27 cellular contexts compared by ENCODE assay signal in the genomic region with DNA sequence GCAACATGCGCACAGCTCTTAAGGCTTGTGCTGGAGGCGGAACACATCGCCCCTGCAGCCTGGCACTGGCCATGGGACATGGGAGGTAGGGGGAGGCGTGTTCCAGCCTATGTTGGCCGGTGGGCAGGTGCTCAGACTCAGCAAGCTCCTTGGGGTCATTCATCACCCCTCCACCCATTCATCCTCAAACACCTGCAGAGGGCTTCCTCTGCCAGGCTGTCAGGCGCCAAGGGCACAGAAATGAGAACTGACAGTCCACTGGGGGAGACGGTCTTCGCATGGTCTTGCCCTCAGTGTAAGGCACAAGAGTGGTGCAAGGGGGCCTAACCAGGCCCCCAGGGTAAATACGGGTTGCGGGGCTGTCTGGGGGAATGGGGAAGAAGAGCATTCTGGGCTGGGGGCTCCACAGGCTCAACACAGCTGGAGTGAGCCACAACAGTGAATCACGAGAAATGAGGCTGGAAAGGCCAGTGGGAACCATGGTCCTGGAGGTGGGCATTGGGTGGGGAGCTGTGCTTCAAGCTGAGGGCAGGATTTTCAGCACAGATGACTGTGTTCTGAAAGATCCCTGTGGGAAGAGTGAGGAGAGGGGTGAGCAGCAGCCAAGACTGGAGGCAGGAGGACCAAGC. TPM values are rescaled to one million over a fixed set of nuclear protein-coding genes. Genes with fewer than 3 reads are reported as not detected.
A peak's percentile ranks its signal among the peaks of the same experiment; 100 is the strongest.
DNase-seq lines count a peak whose midpoint lies in the region; ATAC-seq and TF ChIP-seq lines count a peak whose summit lies in the region.
"Had no signal": no experiment of that assay in that cellular context is flagged by ENCODE, and none has a peak within 500 bp of the region (broad histone marks: within the 10 kb centered on the region; RNA-seq: fewer than 3 reads in every experiment).

No MANE protein-coding gene starts in this region.

- no peak overlapping the region for H3K9ac ChIP-seq in IMR-90 (ENCODE audit: low read depth, low read length)
- H3K9ac ChIP-seq in neuronal stem cell (ENCODE audit: low read depth, low read length, poor library complexity) = no peak overlapping the region
- H3K9ac ChIP-seq: BLaER1 had no signal

- POLR2A ChIA-PET in IMR-90 (lab: Charles Lee; ENCODE audit: unreplicated experiment) = no interaction called here

- H2BK5ac ChIP-seq in IMR-90 (ENCODE audit: low read depth, low read length, poor library complexity, severe bottlenecking) (no peak overlapping the region), neuronal stem cell (ENCODE audit: low read length) (no peak overlapping the region)

- in situ Hi-C loops in IMR-90 (cut with MboI; ENCODE audit: low sequenced_read_pairs) = no loop called here

- H2BK120ac ChIP-seq in IMR-90 (ENCODE audit: low read depth, low read length) (no peak overlapping the region), neuronal stem cell (ENCODE audit: low read depth, low read length) (no peak overlapping the region)

- intact Hi-C loops in IMR-90 (cut with micrococcal nuclease) (no loop called here), dorsolateral prefrontal cortex (cut with DNase I) (no loop called here)

- H3K79me1 ChIP-seq in IMR-90 (ENCODE audit: low read depth in 1 of 2, low read length in 2 of 2) (peaks cover 4 to 64% of the 10 kb centered on the region in 2 experiments), neuronal stem cell (ENCODE audit: low read depth, low read length) (peaks cover 4% of the 10 kb centered on the region)

- H3K56ac ChIP-seq in IMR-90 (ENCODE audit: extremely low read depth, insufficient read depth, low read length) = no peak overlapping the region

- H3K4me1 ChIP-seq in IMR-90 (ENCODE audit: control insufficient read depth, insufficient read depth, low read length) (peaks cover 18% of the 10 kb centered on the region), neuronal stem cell (ENCODE audit: control insufficient read depth in 2 of 2, insufficient read depth in 1 of 2, low read depth in 1 of 2, low read length in 2 of 2) (peaks cover 14 to 15% of the 10 kb centered on the region in 2 donors)
- H3K4me1 ChIP-seq: Caco-2, foreskin keratinocyte had no signal

- TF ChIP-seq CTCF in IMR-90 (conservative IDR thresholded peaks at IDR 0.05; ENCODE audit: low read depth, low read length) (no peak), WERI-Rb-1 (IDR thresholded peaks at IDR 0.05; ENCODE audit: low read depth, low read length) (no peak), dorsolateral prefrontal cortex (IDR thresholded peaks at IDR 0.05 in 54 of 56, conservative IDR thresholded peaks at IDR 0.05 in 2 of 56; ENCODE audit: low read depth in 1 of 56, partially characterized antibody in 56 of 56) (no peak)

- peaks cover 14% of the 10 kb centered on the region; the same call in 1 of the 2 replicates for H3K9me1 ChIP-seq in IMR-90 (ENCODE audit: insufficient read depth, low read length)

- dilution Hi-C loops in IMR-90 (cut with HindIII; ENCODE audit: low sequenced_read_pairs, unreplicated experiment) = no loop called here

- H3K14ac ChIP-seq in IMR-90 (replicated peaks; ENCODE audit: low read depth, low read length) = no peak overlapping the region
- H3K14ac ChIP-seq in neuronal stem cell (ENCODE audit: low read length) = no peak overlapping the region

- H3K36me3 ChIP-seq in IMR-90 (ENCODE audit: control insufficient read depth, insufficient read depth, low read length) = peaks cover 71% of the 10 kb centered on the region
- peaks cover 13% of the 10 kb centered on the region for H3K36me3 ChIP-seq in WERI-Rb-1
- H3K36me3 ChIP-seq in neuronal stem cell (replicated peaks in 1 of 2; ENCODE audit: control insufficient read depth in 2 of 2, insufficient read depth in 2 of 2, low read length in 2 of 2) = peaks cover 10 to 66% of the 10 kb centered on the region in 2 donors

- no peak overlapping the region for H3K4me3 ChIP-seq in IMR-90 (ENCODE audit: insufficient read depth, low read depth, low read length)
- H3K4me3 ChIP-seq in WERI-Rb-1 (ENCODE audit: low read depth, low read length) = no peak overlapping the region
- no peak overlapping the region for H3K4me3 ChIP-seq in neuronal stem cell (ENCODE audit: low read length in 2 of 2)
- H3K4me3 ChIP-seq in dorsolateral prefrontal cortex = no peak overlapping the region
- H3K4me3 ChIP-seq: BLaER1, left ventricle myocardium inferior, psoas muscle, SK-N-MC, tibial artery had no signal

- no peak overlapping the region for H2BK20ac ChIP-seq in IMR-90 (ENCODE audit: low read depth, low read length)

- no peak overlapping the region for H4K91ac ChIP-seq in IMR-90 (ENCODE audit: insufficient read depth, low read depth, low read length)
- H4K91ac ChIP-seq in neuronal stem cell (ENCODE audit: low read depth, low read length, poor library complexity) = no peak overlapping the region

- TF ChIP-seq RAD21 in IMR-90 (IDR thresholded peaks at IDR 0.05; ENCODE audit: low read length) = no peak

- H2AK9ac ChIP-seq in IMR-90 (replicated peaks; ENCODE audit: low read depth, low read length, poor library complexity) = no peak overlapping the region

- CTCF ChIA-PET in IMR-90 (lab: Yijun Ruan, JAX) = no interaction called here

- no peak for ATAC-seq in IMR-90 (ENCODE audit: low read depth)
- ATAC-seq in GM18907 (IDR thresholded peaks at IDR 0.05; ENCODE audit: unreplicated experiment) = no peak
- ATAC-seq: esophagus mucosa, foreskin keratinocyte, HCT116 had no signal

- no peak overlapping the region for H4K5ac ChIP-seq in IMR-90 (ENCODE audit: low read depth, low read length)

- DNase-seq in COLO668 (lab: John Stamatoyannopoulos, UW; ENCODE audit: unreplicated experiment) (peak; percentile 61), IMR-90 (no peak), WERI-Rb-1 (no peak), neuronal stem cell (ENCODE audit: low spot score) (no peak), dorsolateral prefrontal cortex (no peak), NCI-H1694 treated with DMSO at 0.1 percent for 48 hours (lab: John Stamatoyannopoulos, UW) (no peak)
- DNase-seq: activated CD4-positive, alpha-beta memory T cell treated with anti-CD3 and anti-CD28 coated beads for 36 hours; activated CD4-positive, CD25-positive, alpha-beta regulatory T cell treated with anti-CD3 and anti-CD28 coated beads, Interleukin-2, amount 50 U/mL, for 72 hours; Caco-2; caudate nucleus; DMS79; foreskin keratinocyte; islet precursor cell; Kasumi-1; left ventricle myocardium inferior; NCI-H1436; NCI-H446 treated with DMSO at 0.1 percent for 48 hours; OCI-M1; psoas muscle; stimulated activated CD4-positive, alpha-beta T cell treated with anti-CD3 and anti-CD28 coated beads, Interleukin-4, amount 100 ng/mL, for 1 hour; T-helper 1 cell; tibial artery had no signal

- H2AFZ ChIP-seq in IMR-90 (replicated peaks; ENCODE audit: low read length, poor library complexity) (peak overlapping the region; percentile 38), neuronal stem cell (ENCODE audit: low read length) (no peak overlapping the region)

- H2BK15ac ChIP-seq in IMR-90 (ENCODE audit: low read depth, low read length) = no peak overlapping the region
- H2BK15ac ChIP-seq in neuronal stem cell (ENCODE audit: low read length) = no peak overlapping the region

- H4K8ac ChIP-seq in IMR-90 (ENCODE audit: low read depth in 2 of 2, low read length in 2 of 2) (no peak overlapping the region), neuronal stem cell (ENCODE audit: low read depth, low read length) (no peak overlapping the region)

- H3K4ac ChIP-seq in IMR-90 (ENCODE audit: low read depth, low read length) = no peak overlapping the region
- no peak overlapping the region for H3K4ac ChIP-seq in neuronal stem cell (ENCODE audit: low read length)

- no peak overlapping the region for H3K18ac ChIP-seq in IMR-90 (ENCODE audit: low read depth, low read length)
- H3K18ac ChIP-seq in neuronal stem cell (ENCODE audit: low read length) = peak overlapping the region; percentile 62

- WGBS in IMR-90 (ENCODE audit: extremely low coverage in 2 of 2, insufficient read length in 1 of 2), 2 experiments = 92% methylated on average over 4 of the region's 11 CpGs; no CpG with 5 or more reads in 1 of the 2 experiments
- WGBS in neuronal stem cell (ENCODE audit: extremely low coverage in 2 of 2, insufficient read length in 2 of 2, insufficient replicate concordance in 1 of 2), 2 donors = no CpG with 5 or more reads among the region's 11 CpGs

- no TSS peak for BruUV-seq in IMR-90 (replicated peaks; lab: Mats Ljungman, UMichigan)

- H3K27ac ChIP-seq in IMR-90 (ENCODE audit: insufficient read depth, low read length) = no peak overlapping the region
- peak overlapping the region; percentile 87 for H3K27ac ChIP-seq in WERI-Rb-1
- no peak overlapping the region for H3K27ac ChIP-seq in neuronal stem cell (replicated peaks; ENCODE audit: low read length)
- H3K27ac ChIP-seq in dorsolateral prefrontal cortex = peak overlapping the region in 24 of 59 donors; percentile 1 to 79 (median 36)
- H3K27ac ChIP-seq: BLaER1, foreskin keratinocyte, left ventricle myocardium inferior, psoas muscle, SK-N-MC, tibial artery had no signal

- H3K23ac ChIP-seq in IMR-90 (ENCODE audit: low read depth, low read length) (no peak overlapping the region), neuronal stem cell (ENCODE audit: low read depth, low read length, poor library complexity) (peak overlapping the region; percentile 8)

- no peak overlapping the region for H2AK5ac ChIP-seq in IMR-90 (ENCODE audit: low read depth, low read length)
- H2AK5ac ChIP-seq in neuronal stem cell (ENCODE audit: low read depth, low read length) = no peak overlapping the region

- H3K4me2 ChIP-seq in IMR-90 (ENCODE audit: low read depth, low read length) (no peak overlapping the region), neuronal stem cell (ENCODE audit: insufficient read depth, low read length, poor library complexity, severe bottlenecking) (no peak overlapping the region)
- H3K4me2 ChIP-seq: BLaER1 had no signal

- no peaks in the 10 kb centered on the region for H3K9me3 ChIP-seq in IMR-90 (ENCODE audit: control insufficient read depth, insufficient read depth, low read length)
- no peaks in the 10 kb centered on the region for H3K9me3 ChIP-seq in WERI-Rb-1 (ENCODE audit: severe bottlenecking)
- no peaks in the 10 kb centered on the region for H3K9me3 ChIP-seq in neuronal stem cell (replicated peaks in 1 of 2; ENCODE audit: control insufficient read depth in 2 of 2, insufficient read depth in 1 of 2, low read depth in 1 of 2, low read length in 2 of 2)
- H3K9me3 ChIP-seq: BLaER1, Caco-2, left ventricle myocardium inferior, psoas muscle, tibial artery had no signal

- H3K27me3 ChIP-seq in IMR-90 (ENCODE audit: control insufficient read depth, insufficient read depth, low read length) = no peaks in the 10 kb centered on the region
- H3K27me3 ChIP-seq in WERI-Rb-1 (ENCODE audit: insufficient read depth, low read depth, severe bottlenecking) = no peaks in the 10 kb centered on the region
- no peaks in the 10 kb centered on the region for H3K27me3 ChIP-seq in neuronal stem cell (ENCODE audit: control insufficient read depth in 3 of 3, insufficient read depth in 3 of 3, low read depth in 1 of 3, low read length in 3 of 3)
- H3K27me3 ChIP-seq in dorsolateral prefrontal cortex = no peaks in the 10 kb centered on the region
- H3K27me3 ChIP-seq: BLaER1, foreskin keratinocyte, tibial artery had no signal

- TF ChIP-seq POLR2A in IMR-90 (IDR thresholded peaks at IDR 0.05; ENCODE audit: low read depth, low read length) = no peak

- H2BK12ac ChIP-seq in neuronal stem cell (ENCODE audit: low read length) = no peak overlapping the region

- H4K20me1 ChIP-seq in IMR-90 (ENCODE audit: insufficient read depth, low read length) = peaks cover 4% of the 10 kb centered on the region; the same call in 1 of the 2 replicates

RNA-seq across cellular contexts. Expression of a gene that starts 55.4 kb away (rescaled TPM):
- total RNA-seq in IMR-90 (2012; rRNA removed) (70.1 and 88.0 TPM in 2 replicates), dorsolateral prefrontal cortex (10 to 100 TPM; 18.5 to 37.7 (median 25.9) TPM)
- polyA plus RNA-seq in IMR-90 (2012; rRNA removed) = 46.5 and 50.0 TPM in 2 replicates
- polyA plus RNA-seq in IMR-90 (2012; cell fraction: cytosol; rRNA removed) = 20.1 and 23.0 TPM in 2 replicates
- 20.9 and 47.6 TPM in 2 replicates for polyA plus RNA-seq in IMR-90 (2012; cell fraction: nucleus; rRNA removed; ENCODE audit: low replicate concordance)
- polyA plus RNA-seq in neuronal stem cell (2013, experiment 1 of 2) = 23.8 TPM
- polyA plus RNA-seq in neuronal stem cell (2013, experiment 2 of 2) = 23.2 TPM
